In the genomic region with DNA sequence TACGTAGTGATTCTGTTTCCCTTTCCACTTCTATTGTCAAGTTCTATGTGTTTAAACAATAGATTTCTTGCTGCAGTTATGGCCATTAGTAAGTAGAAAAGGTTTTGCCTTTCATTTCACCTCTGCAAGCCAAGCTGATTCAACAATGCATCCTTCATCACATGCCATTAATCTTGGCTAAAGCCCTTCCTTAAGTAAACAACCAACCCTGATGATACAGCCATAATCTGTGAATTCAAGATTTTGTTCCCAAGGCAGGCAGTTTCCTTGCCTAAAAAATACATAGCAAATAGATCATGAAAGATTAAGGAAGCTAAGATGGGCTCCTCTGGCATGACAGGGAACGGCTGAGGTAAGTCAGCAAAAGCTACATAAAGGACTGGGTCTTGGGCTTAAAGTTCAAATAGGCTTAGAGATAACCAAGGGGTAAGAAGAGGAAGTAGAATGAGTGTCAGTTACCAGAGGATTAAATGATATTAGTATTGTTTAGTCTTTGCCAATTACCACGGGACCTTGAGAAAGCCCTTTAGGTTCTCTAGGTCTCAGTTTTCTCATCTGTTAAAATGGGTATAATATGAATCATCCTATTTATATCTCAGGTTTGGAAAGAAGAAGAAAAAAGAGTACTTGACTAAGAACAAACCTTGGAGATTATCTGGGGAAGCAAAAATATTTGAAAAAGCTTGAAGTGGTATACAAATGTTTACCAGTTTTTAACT, we compare ENCODE assay signal across 13 cellular contexts. TPM values are rescaled to one million over a fixed set of nuclear protein-coding genes. Genes with fewer than 3 reads are reported as not detected.
A peak's percentile ranks its signal among the peaks of the same experiment; 100 is the strongest.
DNase-seq lines count a peak whose midpoint lies in the region; ATAC-seq, FAIRE-seq and TF ChIP-seq lines count a peak whose summit lies in the region.
"Had no signal": no experiment of that assay in that cellular context is flagged by ENCODE, and none has a peak within 500 bp of the region (broad histone marks: within the 10 kb centered on the region; RNA-seq: fewer than 3 reads in every experiment).

No MANE protein-coding gene starts in this region.

- TF ChIP-seq CTCF in bronchial epithelial cell (IDR thresholded peaks at IDR 0.05; ENCODE audit: insufficient read depth, low read length, severe bottlenecking), result no peak
- TF ChIP-seq CTCF in mucosa of descending colon (IDR thresholded peaks at IDR 0.05), result no peak

- H3K9me2 ChIP-seq in GM23248 (ENCODE audit: insufficient read depth), result no peaks in the 10 kb centered on the region

- no peak overlapping the region for H3K27ac Mint-ChIP-seq in activated CD4-positive, alpha-beta memory T cell treated with anti-CD3 and anti-CD28 coated beads, Interleukin-2, amount 10 ng/mL, durations not matched to agents 7 days and 5 days
- H3K27ac Mint-ChIP-seq: CD8-positive, alpha-beta T cell; T-helper 17 cell had no signal

- H3K9me3 ChIP-seq in GM23248 (ENCODE audit: low read depth) (no peaks in the 10 kb centered on the region), mucosa of descending colon (no peaks in the 10 kb centered on the region)

- H3K36me3 ChIP-seq in GM23248 (ENCODE audit: low read depth) (no peaks in the 10 kb centered on the region), bronchial epithelial cell (ENCODE audit: control insufficient read depth, insufficient read depth, low read length) (no peaks in the 10 kb centered on the region), mucosa of descending colon (ENCODE audit: low read depth) (no peaks in the 10 kb centered on the region)

- POLR2A ChIA-PET in activated CD4-positive, alpha-beta memory T cell treated with anti-CD3 and anti-CD28 coated beads, Interleukin-2, amount 10 ng/mL, durations not matched to agents 7 days and 5 days (lab: Charles Lee), result no interaction called here

- peak; percentile 50 for FAIRE-seq in bronchial epithelial cell (lab: Jason Lieb, UNC)

- H3K36me3 Mint-ChIP-seq in activated CD4-positive, alpha-beta memory T cell treated with anti-CD3 and anti-CD28 coated beads, Interleukin-2, amount 10 ng/mL, durations not matched to agents 7 days and 5 days (ENCODE audit: low read depth), result no peaks in the 10 kb centered on the region
- H3K36me3 Mint-ChIP-seq: CD8-positive, alpha-beta T cell had no signal

- peaks cover 57% of the 10 kb centered on the region for H3F3A ChIP-seq in GM23248 (ENCODE audit: insufficient read depth)

- H3K4me3 ChIP-seq in GM23248, result no peak overlapping the region
- H3K4me3 ChIP-seq in bronchial epithelial cell (ENCODE audit: low read depth, low read length), result no peak overlapping the region
- no peak overlapping the region for H3K4me3 ChIP-seq in mucosa of descending colon

- H3K4me2 ChIP-seq in GM23248 (ENCODE audit: unreplicated experiment), result peak overlapping the region; percentile 25

- peak overlapping the region; percentile 23; the same call in 1 of the 2 replicates for H3K27ac ChIP-seq in GM23248

- peaks cover 12% of the 10 kb centered on the region for H3K4me1 Mint-ChIP-seq in activated CD4-positive, alpha-beta memory T cell treated with anti-CD3 and anti-CD28 coated beads, Interleukin-2, amount 10 ng/mL, durations not matched to agents 7 days and 5 days

- no peak overlapping the region for H3K4me3 Mint-ChIP-seq in activated CD4-positive, alpha-beta memory T cell treated with anti-CD3 and anti-CD28 coated beads, Interleukin-2, amount 10 ng/mL, durations not matched to agents 7 days and 5 days
- H3K4me3 Mint-ChIP-seq: CD8-positive, alpha-beta T cell; T-helper 17 cell had no signal

- H2AFZ ChIP-seq in GM23248, result no peak overlapping the region

- CTCF ChIA-PET in activated CD4-positive, alpha-beta memory T cell treated with anti-CD3 and anti-CD28 coated beads, Interleukin-2, amount 10 ng/mL, durations not matched to agents 7 days and 5 days (lab: Charles Lee), result interaction anchor here (2.1 kb wide), 1 partner anchor 13 kb away, joined by 5 read pairs; no protein-coding TSS in a partner anchor

- H3K9me3 Mint-ChIP-seq in activated CD4-positive, alpha-beta memory T cell treated with anti-CD3 and anti-CD28 coated beads, Interleukin-2, amount 10 ng/mL, durations not matched to agents 7 days and 5 days, result no peaks in the 10 kb centered on the region
- H3K9me3 Mint-ChIP-seq: CD8-positive, alpha-beta T cell had no signal

- H3K4me1 ChIP-seq in GM23248 (ENCODE audit: insufficient read depth), result peaks cover 71% of the 10 kb centered on the region
- H3K4me1 ChIP-seq in mucosa of descending colon (ENCODE audit: low read depth), result no peaks in the 10 kb centered on the region

- H3K79me2 ChIP-seq in GM23248 (ENCODE audit: insufficient read depth), result no peaks in the 10 kb centered on the region

- H4K20me1 ChIP-seq in GM23248 (ENCODE audit: insufficient read depth), result no peaks in the 10 kb centered on the region

- ATAC-seq in mucosa of descending colon (peak; percentile 37), GM18498 (IDR thresholded peaks at IDR 0.05; ENCODE audit: unreplicated experiment) (no peak), HG03442 (IDR thresholded peaks at IDR 0.05; ENCODE audit: unreplicated experiment) (no peak)
- ATAC-seq: CD8-positive, alpha-beta T cell; sciatic nerve; T-helper 17 cell had no signal

- in situ Hi-C loops in GM23248 (cut with MboI), result loop anchor here (25.0 kb wide), 1 partner anchor 788 kb away; no protein-coding TSS in a partner anchor

- H3K27me3 Mint-ChIP-seq in activated CD4-positive, alpha-beta memory T cell treated with anti-CD3 and anti-CD28 coated beads, Interleukin-2, amount 10 ng/mL, durations not matched to agents 7 days and 5 days, result peaks cover 2% of the 10 kb centered on the region
- H3K27me3 Mint-ChIP-seq: T-helper 17 cell had no signal

- intact Hi-C loops in mucosa of descending colon (cut with DNase I, micrococcal nuclease), result no loop called here

- WGBS in GM23248 (ENCODE audit: low coverage in 1 of 2, low lambda C conversion rate in 2 of 2, missing lambda C conversion rate in 2 of 2), 2 experiments, result 85 to 87% methylated on average over 3 of the region's 3 CpGs

- DNase-seq in GM23248 (peak; percentile 68), NCI-H226 (peak; percentile 55), bronchial epithelial cell (ENCODE audit: low read depth) (peak; percentile 82), mucosa of descending colon (no peak), epidermal melanocyte (ENCODE audit: insufficient read length, low spot score) (no peak)
- DNase-seq in activated CD4-positive, alpha-beta memory T cell treated with anti-CD3 and anti-CD28 coated beads, Interleukin-2, amount 10 ng/mL, durations not matched to agents 7 days and 5 days, result no peak
- DNase-seq: activated effector memory CD4-positive, alpha-beta T cell treated with anti-CD3 and anti-CD28 coated beads, Interleukin-2, amount 50 U/mL, for 16 hours; CD8-positive, alpha-beta T cell; NCI-H2029 treated with DMSO at 0.1 percent for 48 hours; T-helper 17 cell had no signal

- H3K27me3 ChIP-seq in GM23248 (replicated peaks; ENCODE audit: insufficient read depth), result no peaks in the 10 kb centered on the region
- no peaks in the 10 kb centered on the region for H3K27me3 ChIP-seq in bronchial epithelial cell (ENCODE audit: control insufficient read depth, insufficient read depth, low read length)

- H3K9ac ChIP-seq in GM23248, result no peak overlapping the region

RNA-seq across cellular contexts. Expression of gene ANK3, which starts 35.9 kb away (rescaled TPM):
- 0.54 TPM in 1 of 2 replicates, not detected in the other for total RNA-seq in GM23248 (2014; rRNA removed; shearing (Covaris generic))
- 0.14 and 0.75 TPM in 2 replicates for polyA plus RNA-seq in GM23248 (2016; fragmentation: Nextera tagmentation; extraction: Ambion mirVana)
- 7.4 and 7.9 TPM in 2 replicates for total RNA-seq in bronchial epithelial cell
- 100 to 1,000 TPM in 1 of 3 donors, 10 to 100 TPM in 2; 67.7 to 145 (median 74.0) TPM for total RNA-seq in mucosa of descending colon
- 10 to 100 TPM; 15.0 to 19.1 TPM for total RNA-seq in activated CD4-positive, alpha-beta memory T cell treated with anti-CD3 and anti-CD28 coated beads, Interleukin-2, amount 10 ng/mL, durations not matched to agents 7 days and 5 days

Comparison
In these comparisons a context has a peak if more than half of its experiments do, and no peak if none do; other contexts are left out.
1. DNase-seq: peak in GM23248 (single experiment), NCI-H226 (single experiment) and bronchial epithelial cell (single experiment); none in mucosa of descending colon (0 of 3), epidermal melanocyte (single experiment) and activated CD4-positive, alpha-beta memory T cell treated with anti-CD3 and anti-CD28 coated beads, Interleukin-2, amount 10 ng/mL, durations not matched to agents 7 days and 5 days (single experiment).